2 cellular contexts compared by ENCODE assay signal in genomic region chr12:19130224-19131019, GRCh38.
TF ChIP-seq lines count a peak whose summit lies in the region.

No MANE protein-coding gene starts in this region.

TF ChIP-seq in WTC11, 78 proteins besides CTCF, POLR2A, EP300 and RAD21 (continued from another document and continues in another):
- TF ChIP-seq ATF2 (CRISPR knock-in tag; IDR thresholded peaks at IDR 0.05; ENCODE audit: borderline replicate concordance, low read depth) (no peak), CREM (CRISPR knock-in tag; IDR thresholded peaks at IDR 0.05) (0 out of 2 replicates have a peak, but pooled peaks have one; percentile 54), NFATC4 (CRISPR knock-in tag; IDR thresholded peaks at IDR 0.05) (no peak), MYBL2 (CRISPR knock-in tag; IDR thresholded peaks at IDR 0.05) (peak; percentile 77; the same call in 1 of the 2 replicates), MLX (CRISPR knock-in tag; IDR thresholded peaks at IDR 0.05) (no peak), GABPB1 (CRISPR knock-in tag; IDR thresholded peaks at IDR 0.05) (no peak), ESRRA (CRISPR knock-in tag; IDR thresholded peaks at IDR 0.05; ENCODE audit: borderline replicate concordance) (no peak), ATF3 (CRISPR knock-in tag; conservative IDR thresholded peaks at IDR 0.05) (no peak), ZMAT4 (CRISPR knock-in tag; IDR thresholded peaks at IDR 0.05) (no peak), SMAD4 (CRISPR knock-in tag; IDR thresholded peaks at IDR 0.05) (no peak), ZNF263 (CRISPR knock-in tag; IDR thresholded peaks at IDR 0.05; ENCODE audit: low read depth) (peak; percentile 87; the same call in 1 of the 2 replicates), ZNF532 (CRISPR knock-in tag; IDR thresholded peaks at IDR 0.05; ENCODE audit: borderline replicate concordance) (no peak), MAX (CRISPR knock-in tag; IDR thresholded peaks at IDR 0.05) (no peak), NR3C1 (CRISPR knock-in tag; conservative IDR thresholded peaks at IDR 0.05; ENCODE audit: low read depth) (no peak), ZNF396 (CRISPR knock-in tag; IDR thresholded peaks at IDR 0.05; ENCODE audit: borderline replicate concordance) (no peak), ZNF425 (CRISPR knock-in tag; conservative IDR thresholded peaks at IDR 0.05) (no peak), ZNF138 (CRISPR knock-in tag; conservative IDR thresholded peaks at IDR 0.05) (no peak), SOX15 (CRISPR knock-in tag; IDR thresholded peaks at IDR 0.05) (no peak), RORB (CRISPR knock-in tag; IDR thresholded peaks at IDR 0.05) (no peak), TEAD4 (CRISPR knock-in tag; IDR thresholded peaks at IDR 0.05) (no peak)

TF ChIP-seq in H1, 55 proteins besides CTCF, POLR2A, EP300 and RAD21:
- 0 out of 2 replicates have a peak, but pooled peaks have one; percentile 35 for TF ChIP-seq E2F6 (IDR thresholded peaks at IDR 0.05)
- TF ChIP-seq RBBP5 (IDR thresholded peaks at IDR 0.05; ENCODE audit: borderline replicate concordance, low read depth, low read length): peak; percentile 82
- peak; percentile 29; the same call in 1 of the 2 replicates for TF ChIP-seq ATF2 (IDR thresholded peaks at IDR 0.05; ENCODE audit: low read length)
- peak in 1 of 2 experiments; percentile 2; a peak in 1 of 4 replicates for TF ChIP-seq SIN3A (conservative IDR thresholded peaks at IDR 0.05 in 1 of 2, IDR thresholded peaks at IDR 0.05 in 1 of 2; ENCODE audit: low read depth in 1 of 2, low read length in 2 of 2)
- TF ChIP-seq ZNF274 (IDR thresholded peaks at IDR 0.05; ENCODE audit: borderline replicate concordance, extremely low read depth, low read length): no peak
- peak; percentile 23 for TF ChIP-seq ASH2L (IDR thresholded peaks at IDR 0.05; ENCODE audit: low read length)
- no peak for TF ChIP-seq CHD2 (IDR thresholded peaks at IDR 0.05; ENCODE audit: low read length)
- peak in 1 of 2 experiments; percentile 33; a peak in 1 of 4 replicates for TF ChIP-seq HDAC2 (IDR thresholded peaks at IDR 0.05; ENCODE audit: borderline replicate concordance in 1 of 2, low read depth in 2 of 2, low read length in 2 of 2)
- peak; percentile 26 for TF ChIP-seq MAX (IDR thresholded peaks at IDR 0.05)
- peak; percentile 53 for TF ChIP-seq SAP30 (IDR thresholded peaks at IDR 0.05; ENCODE audit: insufficient read depth, insufficient replicate concordance, low read length)
- peak; percentile 15 for TF ChIP-seq KDM4A (IDR thresholded peaks at IDR 0.05; ENCODE audit: low read depth, low read length, severe bottlenecking)
- TF ChIP-seq SUZ12 (IDR thresholded peaks at IDR 0.05; ENCODE audit: low read length): no peak
- TF ChIP-seq GABPA (IDR thresholded peaks at IDR 0.05; ENCODE audit: borderline replicate concordance, insufficient read depth, low read length): no peak
- peak; percentile 4; the same call in 1 of the 2 replicates for TF ChIP-seq TAF1 (IDR thresholded peaks at IDR 0.05; ENCODE audit: low read depth, low read length)
